18 cellular contexts compared by ENCODE assay signal in the genomic region with DNA sequence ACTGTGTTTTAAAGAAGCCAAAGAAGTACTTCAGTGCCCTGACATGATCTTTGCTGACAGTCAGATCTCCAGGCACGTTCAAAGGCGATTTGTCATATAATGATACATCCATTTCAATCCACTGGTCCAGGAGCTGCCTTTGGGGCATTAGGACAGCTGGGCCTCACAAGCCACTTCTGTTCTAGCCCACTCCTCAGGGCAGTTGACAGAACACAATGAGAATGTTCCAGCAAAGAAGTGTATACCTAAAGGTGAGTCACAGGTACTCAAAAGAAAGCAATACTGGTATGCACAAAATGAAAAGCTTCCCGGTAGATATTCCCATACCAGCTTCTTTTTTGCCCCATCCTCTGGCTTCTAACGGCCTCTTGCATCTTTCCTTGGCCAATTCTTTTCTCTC. TPM values are rescaled to one million over a fixed set of nuclear protein-coding genes. Genes with fewer than 3 reads are reported as not detected.
DNase-seq lines count a peak whose midpoint lies in the region; ATAC-seq, FAIRE-seq and TF ChIP-seq lines count a peak whose summit lies in the region.
"Had no signal": no experiment of that assay in that cellular context is flagged by ENCODE, and none has a peak within 500 bp of the region (broad histone marks: within the 10 kb centered on the region; RNA-seq: fewer than 3 reads in every experiment).

No MANE protein-coding gene starts in this region.

- peak; percentile 81 for FAIRE-seq in A549 (lab: Jason Lieb, UNC)
- FAIRE-seq in bronchial epithelial cell (lab: Jason Lieb, UNC) = no peak
- FAIRE-seq in GM12891 (lab: Jason Lieb, UNC) = no peak
- FAIRE-seq: H54 had no signal

- no peaks in the 10 kb centered on the region for H3K79me2 ChIP-seq in GM23248 (ENCODE audit: insufficient read depth)

- no peaks in the 10 kb centered on the region for H3K4me1 Mint-ChIP-seq in activated CD4-positive, alpha-beta T cell treated with anti-CD3 and anti-CD28 coated beads, Interleukin-2, amount 10 ng/mL, durations not matched to agents 7 days and 5 days
- H3K4me1 Mint-ChIP-seq in activated T-cell treated with anti-CD3 and anti-CD28 coated beads, Interleukin-2, amount 50 U/mL, for 24 hours (ENCODE audit: low read depth) = no peaks in the 10 kb centered on the region
- H3K4me1 Mint-ChIP-seq: CD4-positive, alpha-beta memory T cell had no signal

- H3K36me3 Mint-ChIP-seq in activated CD4-positive, alpha-beta T cell treated with anti-CD3 and anti-CD28 coated beads, Interleukin-2, amount 10 ng/mL, durations not matched to agents 7 days and 5 days (ENCODE audit: low read depth) = no peaks in the 10 kb centered on the region
- no peaks in the 10 kb centered on the region for H3K36me3 Mint-ChIP-seq in activated T-cell treated with anti-CD3 and anti-CD28 coated beads, Interleukin-2, amount 50 U/mL, for 24 hours (ENCODE audit: low read depth)
- H3K36me3 Mint-ChIP-seq: CD4-positive, alpha-beta memory T cell had no signal

- no peaks in the 10 kb centered on the region for H3K27me3 Mint-ChIP-seq in activated CD4-positive, alpha-beta T cell treated with anti-CD3 and anti-CD28 coated beads, Interleukin-2, amount 10 ng/mL, durations not matched to agents 7 days and 5 days
- H3K27me3 Mint-ChIP-seq in activated T-cell treated with anti-CD3 and anti-CD28 coated beads, Interleukin-2, amount 50 U/mL, for 24 hours = peaks cover 5% of the 10 kb centered on the region

- ATAC-seq in A549 (peak in 1 of 2 experiments; percentile 24; a peak in 2 of 6 replicates), foreskin keratinocyte (peak; percentile 50)
- ATAC-seq: HCT116 had no signal

- H3K4me3 ChIP-seq in A549 (no peak overlapping the region), GM23248 (no peak overlapping the region), bronchial epithelial cell (ENCODE audit: low read depth, low read length) (no peak overlapping the region)

- TF ChIP-seq CTCF in A549 (IDR thresholded peaks at IDR 0.05) (no peak), bronchial epithelial cell (IDR thresholded peaks at IDR 0.05; ENCODE audit: insufficient read depth, low read length, severe bottlenecking) (no peak), foreskin keratinocyte (conservative IDR thresholded peaks at IDR 0.05) (no peak)

- no peak for DNase-seq in A549 (ENCODE audit: low read depth in 1 of 2, low spot score in 1 of 2)
- DNase-seq in GM23248 = peak; percentile 42
- DNase-seq in bronchial epithelial cell (ENCODE audit: low read depth) = peak; percentile 86
- DNase-seq in foreskin keratinocyte = peak; percentile 58 to 86
- no peak for DNase-seq in activated CD4-positive, alpha-beta T cell treated with anti-CD3 and anti-CD28 coated beads, Interleukin-2, amount 10 ng/mL, durations not matched to agents 7 days and 5 days
- DNase-seq in activated T-cell treated with anti-CD3 and anti-CD28 coated beads, Interleukin-2, amount 50 U/mL, for 24 hours = no peak
- no peak for DNase-seq in HUDEP-2 (lab: John Stamatoyannopoulos, UW; ENCODE audit: unreplicated experiment in 76 of 76)
- no peak for DNase-seq in GM12891 (ENCODE audit: insufficient read length, low spot score)
- DNase-seq: BE2C; CD4-positive, alpha-beta memory T cell; DMS153; GF-D8; IMR-90; KBM-7 had no signal

- TF ChIP-seq POLR2A in A549 (IDR thresholded peaks at IDR 0.05; ENCODE audit: low read length) (no peak), GM12891 (IDR thresholded peaks at IDR 0.05; ENCODE audit: low read depth, low read length) (no peak)

- TF ChIP-seq RAD21 in A549 (conservative IDR thresholded peaks at IDR 0.05 in 1 of 2, IDR thresholded peaks at IDR 0.05 in 1 of 2) = no peak

- H3K9me3 Mint-ChIP-seq in activated CD4-positive, alpha-beta T cell treated with anti-CD3 and anti-CD28 coated beads, Interleukin-2, amount 10 ng/mL, durations not matched to agents 7 days and 5 days = no peaks in the 10 kb centered on the region
- no peaks in the 10 kb centered on the region for H3K9me3 Mint-ChIP-seq in activated T-cell treated with anti-CD3 and anti-CD28 coated beads, Interleukin-2, amount 50 U/mL, for 24 hours
- H3K9me3 Mint-ChIP-seq: CD4-positive, alpha-beta memory T cell had no signal

- no peak overlapping the region for H3K27ac Mint-ChIP-seq in activated CD4-positive, alpha-beta T cell treated with anti-CD3 and anti-CD28 coated beads, Interleukin-2, amount 10 ng/mL, durations not matched to agents 7 days and 5 days
- no peak overlapping the region for H3K27ac Mint-ChIP-seq in activated T-cell treated with anti-CD3 and anti-CD28 coated beads, Interleukin-2, amount 50 U/mL, for 24 hours

- H3K36me3 ChIP-seq in GM23248 (ENCODE audit: low read depth) = no peaks in the 10 kb centered on the region
- no peaks in the 10 kb centered on the region for H3K36me3 ChIP-seq in bronchial epithelial cell (ENCODE audit: control insufficient read depth, insufficient read depth, low read length)
- H3K36me3 ChIP-seq: BE2C had no signal

- CTCF ChIA-PET in A549 (lab: Yijun Ruan, JAX) = interaction anchor here (0.6 to 11.7 kb wide), 6 partner anchors 11 to 446 kb away, joined by 3 to 92 read pairs (median 7); partner anchors contain the start of gene TTC9B
- CTCF ChIA-PET in activated CD4-positive, alpha-beta T cell treated with anti-CD3 and anti-CD28 coated beads, Interleukin-2, amount 10 ng/mL, durations not matched to agents 7 days and 5 days (lab: Charles Lee) = no interaction called here

- WGBS in A549 (ENCODE audit: missing lambda C conversion rate) = 30% methylated on average over 4 of the region's 4 CpGs
- 63 to 74% methylated on average over 4 of the region's 4 CpGs for WGBS in GM23248 (ENCODE audit: low coverage in 1 of 2, low lambda C conversion rate in 2 of 2, missing lambda C conversion rate in 2 of 2), 2 experiments

- peaks cover 6% of the 10 kb centered on the region; the same call in 1 of the 2 replicates for H3F3A ChIP-seq in GM23248 (ENCODE audit: insufficient read depth)

- H3K27ac ChIP-seq in A549 (no peak overlapping the region), GM23248 (no peak overlapping the region), foreskin keratinocyte (no peak overlapping the region)
- H3K27ac ChIP-seq: C4-2B had no signal

- H4K20me1 ChIP-seq in GM23248 (ENCODE audit: insufficient read depth) = no peaks in the 10 kb centered on the region

- H3K9me3 ChIP-seq in A549 (peaks cover 11% of the 10 kb centered on the region), GM23248 (ENCODE audit: low read depth) (no peaks in the 10 kb centered on the region)
- H3K9me3 ChIP-seq: BE2C had no signal

- no peak overlapping the region for H2AFZ ChIP-seq in GM23248

- H3K9ac ChIP-seq in GM23248 = no peak overlapping the region

- H3K4me2 ChIP-seq in A549 = no peak overlapping the region
- no peak overlapping the region for H3K4me2 ChIP-seq in GM23248 (ENCODE audit: unreplicated experiment)

- no peaks in the 10 kb centered on the region for H3K9me2 ChIP-seq in GM23248 (ENCODE audit: insufficient read depth)

- TF ChIP-seq EP300 in A549 (IDR thresholded peaks at IDR 0.05) = no peak

- POLR2A ChIA-PET in A549 (lab: Yijun Ruan, JAX) = interaction anchor here (0.5 kb wide), 1 partner anchor 106 kb away, joined by 6 read pairs; the partner anchor contains the start of gene AKT2
- POLR2A ChIA-PET in activated CD4-positive, alpha-beta T cell treated with anti-CD3 and anti-CD28 coated beads, Interleukin-2, amount 10 ng/mL, durations not matched to agents 7 days and 5 days (lab: Charles Lee) = no interaction called here

- H3K27me3 ChIP-seq in GM23248 (replicated peaks; ENCODE audit: insufficient read depth) (no peaks in the 10 kb centered on the region), bronchial epithelial cell (ENCODE audit: control insufficient read depth, insufficient read depth, low read length) (no peaks in the 10 kb centered on the region), foreskin keratinocyte (no peaks in the 10 kb centered on the region)

- H3K4me3 Mint-ChIP-seq in activated CD4-positive, alpha-beta T cell treated with anti-CD3 and anti-CD28 coated beads, Interleukin-2, amount 10 ng/mL, durations not matched to agents 7 days and 5 days = no peak overlapping the region
- no peak overlapping the region for H3K4me3 Mint-ChIP-seq in activated T-cell treated with anti-CD3 and anti-CD28 coated beads, Interleukin-2, amount 50 U/mL, for 24 hours
- H3K4me3 Mint-ChIP-seq: CD4-positive, alpha-beta memory T cell had no signal

- H3K4me1 ChIP-seq in A549 (no peaks in the 10 kb centered on the region; the same call in 2 of the 3 replicates), GM23248 (ENCODE audit: insufficient read depth) (peaks cover 6% of the 10 kb centered on the region; the same call in 1 of the 2 replicates), foreskin keratinocyte (peaks cover 9% of the 10 kb centered on the region)
- H3K4me1 ChIP-seq: BE2C had no signal

- in situ Hi-C loops in GM23248 (cut with MboI) = no loop called here

RNA-seq across cellular contexts. Expression of gene MAP3K10, which starts 12.5 kb away (rescaled TPM):
- polyA plus RNA-seq in A549 (2011; rRNA removed) = 6.0 and 6.6 TPM in 2 replicates
- polyA plus RNA-seq in A549 (2012; cell fraction: cytosol; rRNA removed) = 10.1 and 14.2 TPM in 2 replicates
- 30.4 and 39.4 TPM in 2 replicates for polyA plus RNA-seq in A549 (2012; cell fraction: nucleus; rRNA removed)
- polyA plus RNA-seq in A549 (2017; fragmentation: RNase III; extraction: RNeasy Plus Mini Kit Qiagen cat#74134 plus additional on column Dnase treatment) = 15.0 to 21.0 TPM (median 19.5 TPM) in 3 replicates
- 12.0 and 13.0 TPM in 2 replicates for polyA minus RNA-seq in A549 (2011; rRNA and poly(A)+ RNA removed)
- total RNA-seq in GM23248 (2014; rRNA removed; shearing (Covaris generic)) = 8.6 and 13.1 TPM in 2 replicates
- polyA plus RNA-seq in GM23248 (2016; fragmentation: Nextera tagmentation; extraction: Ambion mirVana) = 1.4 and 1.8 TPM in 2 replicates
- total RNA-seq in bronchial epithelial cell = 5.0 and 7.9 TPM in 2 replicates
- 8.7 and 9.2 TPM in 2 replicates for total RNA-seq in foreskin keratinocyte
- 8.1 and 9.7 TPM in 2 replicates for polyA plus RNA-seq in foreskin keratinocyte
- 10 to 100 TPM; 15.7 to 19.7 TPM for total RNA-seq in activated CD4-positive, alpha-beta T cell treated with anti-CD3 and anti-CD28 coated beads, Interleukin-2, amount 10 ng/mL, durations not matched to agents 7 days and 5 days
- polyA plus RNA-seq in GM12891 (2012; ENCODE audit: low read depth, missing spikeins) = 4.1 TPM

RNA-seq across cellular contexts. Expression of gene TTC9B, which starts 39.4 kb away (rescaled TPM):
- polyA plus RNA-seq in A549 (2011; rRNA removed) (not detected in 2 replicates), A549 (2017; fragmentation: RNase III; extraction: RNeasy Plus Mini Kit Qiagen cat#74134 plus additional on column Dnase treatment) (0.04 TPM in 1 of 3 replicates, not detected in the others), GM23248 (2016; fragmentation: Nextera tagmentation; extraction: Ambion mirVana) (0.15 TPM in 1 of 2 replicates, not detected in the other), foreskin keratinocyte (not detected in 2 replicates)
- polyA plus RNA-seq in A549 (2012; cell fraction: cytosol; rRNA removed) = 0.04 TPM in 1 of 2 replicates, not detected in the other
- 0.08 and 0.21 TPM in 2 replicates for polyA plus RNA-seq in A549 (2012; cell fraction: nucleus; rRNA removed)
- polyA minus RNA-seq in A549 (2011; rRNA and poly(A)+ RNA removed) = not detected in 2 replicates
- total RNA-seq in GM23248 (2014; rRNA removed; shearing (Covaris generic)) = not detected in 2 replicates
- total RNA-seq in bronchial epithelial cell (not detected in 2 replicates), foreskin keratinocyte (not detected in 2 replicates)
- not detected for total RNA-seq in activated CD4-positive, alpha-beta T cell treated with anti-CD3 and anti-CD28 coated beads, Interleukin-2, amount 10 ng/mL, durations not matched to agents 7 days and 5 days
- polyA plus RNA-seq in GM12891 (2012; ENCODE audit: low read depth, missing spikeins) = 0.13 TPM
- total RNA-seq: A172; CD4-positive, alpha-beta memory T cell; IMR-90 had no signal
- polyA plus RNA-seq: CD4-positive, alpha-beta memory T cell; IMR-90 had no signal

RNA-seq across cellular contexts. Expression of gene CCNP, which starts 47.7 kb away (rescaled TPM):
- polyA plus RNA-seq in A549 (2011; rRNA removed) = 0.10 and 0.17 TPM in 2 replicates
- polyA plus RNA-seq in A549 (2012; cell fraction: cytosol; rRNA removed) = 0.12 and 0.16 TPM in 2 replicates
- 1.8 and 2.1 TPM in 2 replicates for polyA plus RNA-seq in A549 (2012; cell fraction: nucleus; rRNA removed)
- 0.13 to 0.16 TPM (median 0.15 TPM) in 3 replicates for polyA plus RNA-seq in A549 (2017; fragmentation: RNase III; extraction: RNeasy Plus Mini Kit Qiagen cat#74134 plus additional on column Dnase treatment)
- 0.21 and 0.34 TPM in 2 replicates for polyA minus RNA-seq in A549 (2011; rRNA and poly(A)+ RNA removed)
- not detected in 2 replicates for total RNA-seq in GM23248 (2014; rRNA removed; shearing (Covaris generic))
- 0.19 and 0.23 TPM in 2 replicates for polyA plus RNA-seq in GM23248 (2016; fragmentation: Nextera tagmentation; extraction: Ambion mirVana)
- not detected in 2 replicates for total RNA-seq in bronchial epithelial cell
- total RNA-seq in foreskin keratinocyte = 0.11 and 0.24 TPM in 2 replicates
- polyA plus RNA-seq in foreskin keratinocyte = 0.29 and 0.38 TPM in 2 replicates
- under 1 TPM; 0.27 to 0.35 TPM for total RNA-seq in activated CD4-positive, alpha-beta T cell treated with anti-CD3 and anti-CD28 coated beads, Interleukin-2, amount 10 ng/mL, durations not matched to agents 7 days and 5 days
- 0.06 TPM for polyA plus RNA-seq in GM12891 (2012; ENCODE audit: low read depth, missing spikeins)
- total RNA-seq: A172 had no signal
- polyA plus RNA-seq: CD4-positive, alpha-beta memory T cell had no signal

Comparison
In these comparisons a context has a peak if more than half of its experiments do, and no peak if none do; other contexts are left out.
1. DNase-seq: peak in GM23248 (single experiment), bronchial epithelial cell (single experiment) and foreskin keratinocyte (2 of 2); none in A549 (0 of 2), activated CD4-positive, alpha-beta T cell treated with anti-CD3 and anti-CD28 coated beads, Interleukin-2, amount 10 ng/mL, durations not matched to agents 7 days and 5 days (single experiment), activated T-cell treated with anti-CD3 and anti-CD28 coated beads, Interleukin-2, amount 50 U/mL, for 24 hours (single experiment), HUDEP-2 (0 of 76) and GM12891 (single experiment).